1 cellular context compared by ENCODE assay signal in genomic region chr10:86600296-86600695, GRCh38.
TF ChIP-seq lines count a peak whose summit lies in the region.

No MANE protein-coding gene starts in this region.

TF ChIP-seq in GM23338, 12 proteins besides CTCF, POLR2A, EP300 and RAD21 (continued from another document):
- no peak for TF ChIP-seq ETS1 (IDR thresholded peaks at IDR 0.05)
- TF ChIP-seq STAT1 (IDR thresholded peaks at IDR 0.05; ENCODE audit: unreplicated experiment), result no peak
- no peak for TF ChIP-seq EZH2phosphoT487 (IDR thresholded peaks at IDR 0.05; ENCODE audit: unreplicated experiment)
- TF ChIP-seq, protein P1, sequence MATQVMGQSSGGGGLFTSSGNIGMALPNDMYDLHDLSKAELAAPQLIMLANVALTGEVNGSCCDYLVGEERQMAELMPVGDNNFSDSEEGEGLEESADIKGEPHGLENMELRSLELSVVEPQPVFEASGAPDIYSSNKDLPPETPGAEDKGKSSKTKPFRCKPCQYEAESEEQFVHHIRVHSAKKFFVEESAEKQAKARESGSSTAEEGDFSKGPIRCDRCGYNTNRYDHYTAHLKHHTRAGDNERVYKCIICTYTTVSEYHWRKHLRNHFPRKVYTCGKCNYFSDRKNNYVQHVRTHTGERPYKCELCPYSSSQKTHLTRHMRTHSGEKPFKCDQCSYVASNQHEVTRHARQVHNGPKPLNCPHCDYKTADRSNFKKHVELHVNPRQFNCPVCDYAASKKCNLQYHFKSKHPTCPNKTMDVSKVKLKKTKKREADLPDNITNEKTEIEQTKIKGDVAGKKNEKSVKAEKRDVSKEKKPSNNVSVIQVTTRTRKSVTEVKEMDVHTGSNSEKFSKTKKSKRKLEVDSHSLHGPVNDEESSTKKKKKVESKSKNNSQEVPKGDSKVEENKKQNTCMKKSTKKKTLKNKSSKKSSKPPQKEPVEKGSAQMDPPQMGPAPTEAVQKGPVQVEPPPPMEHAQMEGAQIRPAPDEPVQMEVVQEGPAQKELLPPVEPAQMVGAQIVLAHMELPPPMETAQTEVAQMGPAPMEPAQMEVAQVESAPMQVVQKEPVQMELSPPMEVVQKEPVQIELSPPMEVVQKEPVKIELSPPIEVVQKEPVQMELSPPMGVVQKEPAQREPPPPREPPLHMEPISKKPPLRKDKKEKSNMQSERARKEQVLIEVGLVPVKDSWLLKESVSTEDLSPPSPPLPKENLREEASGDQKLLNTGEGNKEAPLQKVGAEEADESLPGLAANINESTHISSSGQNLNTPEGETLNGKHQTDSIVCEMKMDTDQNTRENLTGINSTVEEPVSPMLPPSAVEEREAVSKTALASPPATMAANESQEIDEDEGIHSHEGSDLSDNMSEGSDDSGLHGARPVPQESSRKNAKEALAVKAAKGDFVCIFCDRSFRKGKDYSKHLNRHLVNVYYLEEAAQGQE (IDR thresholded peaks at IDR 0.05; ENCODE audit: unreplicated experiment), result no peak
- no peak for TF ChIP-seq POLR2AphosphoS5 (IDR thresholded peaks at IDR 0.05; ENCODE audit: low read depth)
